In genomic region chr17:42118545-42118944, GRCh38 we compare ENCODE assay signal across 9 cellular contexts. TPM values are rescaled to one million over a fixed set of nuclear protein-coding genes. Genes with fewer than 3 reads are reported as not detected.
DNase-seq lines count a peak whose midpoint lies in the region; ATAC-seq and TF ChIP-seq lines count a peak whose summit lies in the region.
"Had no signal": no experiment of that assay in that cellular context is flagged by ENCODE, and none has a peak within 500 bp of the region (broad histone marks: within the 10 kb centered on the region; RNA-seq: fewer than 3 reads in every experiment).

No MANE protein-coding gene starts in this region.

- H3K4me1 Mint-ChIP-seq in progenitor cell of endocrine pancreas (ENCODE audit: low read depth): peaks cover 10% of the 10 kb centered on the region

- ATAC-seq in left lung: no peak
- ATAC-seq in GM21381 (IDR thresholded peaks at IDR 0.05; ENCODE audit: unreplicated experiment): no peak

- no peak overlapping the region for H3K9ac ChIP-seq in GM23248
- no peak overlapping the region for H3K9ac ChIP-seq in SU-DHL-6 (ENCODE audit: low read length)

- H3K4me1 ChIP-seq in GM23248 (ENCODE audit: insufficient read depth) (no peaks in the 10 kb centered on the region), left lung (peaks cover 5 to 37% of the 10 kb centered on the region in 2 donors)

- H3K79me2 ChIP-seq in GM23248 (ENCODE audit: insufficient read depth): no peaks in the 10 kb centered on the region
- no peaks in the 10 kb centered on the region for H3K79me2 ChIP-seq in SU-DHL-6 (ENCODE audit: insufficient read depth, low read length)

- DNase-seq in CD1c-positive myeloid dendritic cell (ENCODE audit: extremely low spot score) (peak; percentile 37), GM23248 (peak; percentile 51), cardiac fibroblast (ENCODE audit: low read depth in 2 of 2) (peak; percentile 42 to 50), progenitor cell of endocrine pancreas (ENCODE audit: low spot score, unreplicated experiment) (no peak), left lung (no peak), amniotic stem cell (lab: John Stamatoyannopoulos, UW) (no peak)

- H3K4me2 ChIP-seq in GM23248 (ENCODE audit: unreplicated experiment): no peak overlapping the region
- H3K4me2 ChIP-seq in SU-DHL-6 (ENCODE audit: low read depth, low read length, poor library complexity, severe bottlenecking): no peak overlapping the region

- H3K36me3 ChIP-seq in GM23248 (ENCODE audit: low read depth): no peaks in the 10 kb centered on the region
- H3K36me3 ChIP-seq in SU-DHL-6 (ENCODE audit: low read length): no peaks in the 10 kb centered on the region
- peaks cover 0 to 36% of the 10 kb centered on the region in 2 donors for H3K36me3 ChIP-seq in left lung

- H3K27me3 Mint-ChIP-seq in progenitor cell of endocrine pancreas: no peaks in the 10 kb centered on the region

- WGBS in GM23248 (ENCODE audit: low coverage in 1 of 2, low lambda C conversion rate in 2 of 2, missing lambda C conversion rate in 2 of 2), 2 experiments: 98% methylated on average over 2 of the region's 2 CpGs

- peak overlapping the region; percentile 40 for H3K4me3 Mint-ChIP-seq in progenitor cell of endocrine pancreas (ENCODE audit: low read depth)

- no peaks in the 10 kb centered on the region for H3K9me3 ChIP-seq in GM23248 (ENCODE audit: low read depth)
- no peaks in the 10 kb centered on the region for H3K9me3 ChIP-seq in SU-DHL-6 (ENCODE audit: insufficient read depth, low read length)
- no peaks in the 10 kb centered on the region for H3K9me3 ChIP-seq in left lung

- H3K27ac Mint-ChIP-seq in progenitor cell of endocrine pancreas: no peak overlapping the region

- in situ Hi-C loops in GM23248 (cut with MboI): loop anchor here (10.0 kb wide), 1 partner anchor 154 kb away; the partner anchor contains the start of gene CNP

- no peaks in the 10 kb centered on the region for H3K27me3 ChIP-seq in GM23248 (replicated peaks; ENCODE audit: insufficient read depth)
- no peaks in the 10 kb centered on the region for H3K27me3 ChIP-seq in SU-DHL-6 (ENCODE audit: low read length)
- no peaks in the 10 kb centered on the region for H3K27me3 ChIP-seq in left lung

- H3K4me3 ChIP-seq in GM23248 (no peak overlapping the region), SU-DHL-6 (ENCODE audit: insufficient read depth, low read length, poor library complexity, severe bottlenecking) (no peak overlapping the region), cardiac fibroblast (replicated peaks in 1 of 2; ENCODE audit: low read depth in 2 of 2, low read length in 2 of 2) (no peak overlapping the region), left lung (no peak overlapping the region)

- TF ChIP-seq CTCF in SU-DHL-6 (IDR thresholded peaks at IDR 0.05; ENCODE audit: insufficient read depth, low read length, poor library complexity, severe bottlenecking) (peak; percentile 69), cardiac fibroblast (IDR thresholded peaks at IDR 0.05; ENCODE audit: low read depth, low read length) (peak; percentile 62), progenitor cell of endocrine pancreas (IDR thresholded peaks at IDR 0.05; ENCODE audit: unreplicated experiment) (peak; percentile 30), left lung (IDR thresholded peaks at IDR 0.05) (peak in 1 of 2 donors; percentile 34)

- H3K27ac ChIP-seq in GM23248: no peak overlapping the region
- H3K27ac ChIP-seq in SU-DHL-6 (ENCODE audit: low read depth, low read length): no peak overlapping the region
- H3K27ac ChIP-seq in left lung: no peak overlapping the region

- H3K36me3 Mint-ChIP-seq in progenitor cell of endocrine pancreas (ENCODE audit: insufficient read depth): peaks cover 4% of the 10 kb centered on the region

- no peaks in the 10 kb centered on the region for H3K9me2 ChIP-seq in GM23248 (ENCODE audit: insufficient read depth)
- no peaks in the 10 kb centered on the region for H3K9me2 ChIP-seq in SU-DHL-6 (replicated peaks; ENCODE audit: insufficient read depth, low read length)

- H3F3A ChIP-seq in GM23248 (ENCODE audit: insufficient read depth): 0 out of 2 replicates have a peak, but pooled peaks cover 5% of the 10 kb centered on the region
- peaks cover 11% of the 10 kb centered on the region for H3F3A ChIP-seq in SU-DHL-6 (ENCODE audit: insufficient read depth)

- H3K9me3 Mint-ChIP-seq in progenitor cell of endocrine pancreas (ENCODE audit: low read depth): no peaks in the 10 kb centered on the region

- H4K20me1 ChIP-seq in GM23248 (ENCODE audit: insufficient read depth) (no peaks in the 10 kb centered on the region), SU-DHL-6 (ENCODE audit: low read depth, low read length) (no peaks in the 10 kb centered on the region)

- no peak overlapping the region for H2AFZ ChIP-seq in GM23248
- no peak overlapping the region for H2AFZ ChIP-seq in SU-DHL-6 (ENCODE audit: low read depth, low read length, severe bottlenecking)

- intact Hi-C loops in left lung (cut with DNase I): loop anchor here in 1 of 2 donors (10.0 kb wide), 1 partner anchor 94 kb away; the partner anchor contains the start of gene NKIRAS2

RNA-seq across cellular contexts. Expression of gene KAT2A, which starts 2.6 kb away (rescaled TPM):
- 13.9 and 16.8 TPM in 2 replicates for total RNA-seq in GM23248 (2014; rRNA removed; shearing (Covaris generic))
- 6.0 and 7.2 TPM in 2 replicates for polyA plus RNA-seq in GM23248 (2016; fragmentation: Nextera tagmentation; extraction: Ambion mirVana)
- total RNA-seq in progenitor cell of endocrine pancreas (40.1 and 43.2 TPM in 2 replicates), left lung (10 to 100 TPM; 39.9 to 46.8 TPM)

RNA-seq across cellular contexts. Expression of gene HSPB9, which starts 4.1 kb away (rescaled TPM):
- not detected in 2 replicates for total RNA-seq in GM23248 (2014; rRNA removed; shearing (Covaris generic))
- 0.34 TPM in 1 of 2 replicates, not detected in the other for polyA plus RNA-seq in GM23248 (2016; fragmentation: Nextera tagmentation; extraction: Ambion mirVana)
- total RNA-seq in progenitor cell of endocrine pancreas (0.16 TPM in 1 of 2 replicates, not detected in the other), left lung (not detected)
- total RNA-seq: RPMI7951 had no signal

RNA-seq across cellular contexts. Expression of gene DHX58, which starts 6.0 kb away (rescaled TPM):
- total RNA-seq in GM23248 (2014; rRNA removed; shearing (Covaris generic)): 2.5 and 11.6 TPM in 2 replicates
- polyA plus RNA-seq in GM23248 (2016; fragmentation: Nextera tagmentation; extraction: Ambion mirVana): 1.6 and 2.0 TPM in 2 replicates
- total RNA-seq in progenitor cell of endocrine pancreas (0.42 and 0.43 TPM in 2 replicates), left lung (10 to 100 TPM; 21.6 TPM)

RNA-seq across cellular contexts. Expression of gene ZNF385C, which starts 20.3 kb away (rescaled TPM):
- not detected in 2 replicates for total RNA-seq in GM23248 (2014; rRNA removed; shearing (Covaris generic))
- polyA plus RNA-seq in GM23248 (2016; fragmentation: Nextera tagmentation; extraction: Ambion mirVana): not detected in 2 replicates
- total RNA-seq in progenitor cell of endocrine pancreas (2.7 TPM in 2 replicates), left lung (under 1 TPM; 0.31 to 0.50 TPM)
- total RNA-seq: RPMI7951 had no signal

RNA-seq across cellular contexts. Expression of gene RAB5C, which starts 36.2 kb away (rescaled TPM):
- total RNA-seq in GM23248 (2014; rRNA removed; shearing (Covaris generic)): 97.5 and 128 TPM in 2 replicates
- 123 and 124 TPM in 2 replicates for polyA plus RNA-seq in GM23248 (2016; fragmentation: Nextera tagmentation; extraction: Ambion mirVana)
- 68.8 and 70.3 TPM in 2 replicates for total RNA-seq in progenitor cell of endocrine pancreas
- total RNA-seq in left lung: 100 to 1,000 TPM; 139 to 188 TPM

Comparison
In these comparisons a context has a peak if more than half of its experiments do, and no peak if none do; other contexts are left out.
1. DNase-seq: peak in CD1c-positive myeloid dendritic cell (single experiment), GM23248 (single experiment) and cardiac fibroblast (2 of 2); none in progenitor cell of endocrine pancreas (single experiment), left lung (0 of 2) and amniotic stem cell (single experiment).